ENCODE assay signal across 1 cellular context in the genomic region with DNA sequence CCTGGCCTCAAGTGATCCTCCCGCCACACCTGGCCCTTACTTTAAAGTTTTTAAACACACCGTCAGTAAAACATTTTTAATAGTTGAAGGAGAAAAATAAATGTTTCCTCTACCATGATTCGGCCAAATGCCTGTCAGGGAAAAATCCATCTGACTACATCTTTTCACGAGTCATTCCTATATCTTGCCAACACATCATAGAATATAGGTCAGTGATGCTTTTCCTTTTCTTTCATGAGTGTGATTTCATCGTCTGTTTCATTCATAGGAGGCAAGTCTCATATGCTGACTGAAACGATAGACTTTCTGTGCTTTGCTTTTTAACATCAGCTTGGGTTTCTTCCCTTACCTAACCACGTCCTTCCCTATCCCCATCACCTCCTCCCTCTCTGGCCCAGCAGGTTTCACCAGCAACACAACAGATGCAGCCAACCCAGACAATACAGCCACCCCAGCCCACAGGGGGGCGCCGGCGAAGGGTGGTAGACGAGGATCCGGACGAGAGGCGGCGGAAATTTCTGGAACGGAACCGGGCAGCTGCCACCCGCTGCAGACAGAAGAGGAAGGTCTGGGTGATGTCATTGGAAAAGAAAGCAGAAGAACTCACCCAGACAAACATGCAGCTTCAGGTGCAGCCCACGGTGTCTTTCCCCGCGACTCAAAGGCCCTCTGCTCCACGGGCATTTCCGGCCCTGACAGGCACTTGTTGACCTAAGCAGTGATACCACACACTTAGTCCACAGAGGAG.
TF ChIP-seq lines count a peak whose summit lies in the region.

No MANE protein-coding gene starts in this region.

TF ChIP-seq in K562, 482 proteins besides CTCF, POLR2A, EP300 and RAD21 (continued from another document and continues in another):
- TF ChIP-seq, protein P1, sequence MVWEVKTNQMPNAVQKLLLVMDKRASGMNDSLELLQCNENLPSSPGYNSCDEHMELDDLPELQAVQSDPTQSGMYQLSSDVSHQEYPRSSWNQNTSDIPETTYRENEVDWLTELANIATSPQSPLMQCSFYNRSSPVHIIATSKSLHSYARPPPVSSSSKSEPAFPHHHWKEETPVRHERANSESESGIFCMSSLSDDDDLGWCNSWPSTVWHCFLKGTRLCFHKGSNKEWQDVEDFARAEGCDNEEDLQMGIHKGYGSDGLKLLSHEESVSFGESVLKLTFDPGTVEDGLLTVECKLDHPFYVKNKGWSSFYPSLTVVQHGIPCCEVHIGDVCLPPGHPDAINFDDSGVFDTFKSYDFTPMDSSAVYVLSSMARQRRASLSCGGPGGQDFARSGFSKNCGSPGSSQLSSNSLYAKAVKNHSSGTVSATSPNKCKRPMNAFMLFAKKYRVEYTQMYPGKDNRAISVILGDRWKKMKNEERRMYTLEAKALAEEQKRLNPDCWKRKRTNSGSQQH (CRISPR knock-in tag; IDR thresholded peaks at IDR 0.05), result no peak
- no peak for TF ChIP-seq MTA1 (IDR thresholded peaks at IDR 0.05; ENCODE audit: borderline replicate concordance)
- TF ChIP-seq CTBP1 (IDR thresholded peaks at IDR 0.05; ENCODE audit: borderline replicate concordance), result 0 out of 2 replicates have a peak, but pooled peaks have one; percentile 18
- no peak for TF ChIP-seq SAFB (IDR thresholded peaks at IDR 0.05; ENCODE audit: borderline replicate concordance, low read depth, low read length)
- TF ChIP-seq, protein P2, sequence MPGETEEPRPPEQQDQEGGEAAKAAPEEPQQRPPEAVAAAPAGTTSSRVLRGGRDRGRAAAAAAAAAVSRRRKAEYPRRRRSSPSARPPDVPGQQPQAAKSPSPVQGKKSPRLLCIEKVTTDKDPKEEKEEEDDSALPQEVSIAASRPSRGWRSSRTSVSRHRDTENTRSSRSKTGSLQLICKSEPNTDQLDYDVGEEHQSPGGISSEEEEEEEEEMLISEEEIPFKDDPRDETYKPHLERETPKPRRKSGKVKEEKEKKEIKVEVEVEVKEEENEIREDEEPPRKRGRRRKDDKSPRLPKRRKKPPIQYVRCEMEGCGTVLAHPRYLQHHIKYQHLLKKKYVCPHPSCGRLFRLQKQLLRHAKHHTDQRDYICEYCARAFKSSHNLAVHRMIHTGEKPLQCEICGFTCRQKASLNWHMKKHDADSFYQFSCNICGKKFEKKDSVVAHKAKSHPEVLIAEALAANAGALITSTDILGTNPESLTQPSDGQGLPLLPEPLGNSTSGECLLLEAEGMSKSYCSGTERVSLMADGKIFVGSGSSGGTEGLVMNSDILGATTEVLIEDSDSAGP (CRISPR knock-in tag; IDR thresholded peaks at IDR 0.05), result no peak
- no peak for TF ChIP-seq HNRNPL (IDR thresholded peaks at IDR 0.05; ENCODE audit: low read depth, low read length)
- no peak for TF ChIP-seq ZNF584 (CRISPR knock-in tag; IDR thresholded peaks at IDR 0.05; ENCODE audit: low read depth)
- no peak for TF ChIP-seq TRIM28 (IDR thresholded peaks at IDR 0.05)
- TF ChIP-seq YBX1 (IDR thresholded peaks at IDR 0.05), result no peak
- TF ChIP-seq ZNF197 (CRISPR knock-in tag; IDR thresholded peaks at IDR 0.05; ENCODE audit: low read depth), result no peak
- peak; percentile 34 for TF ChIP-seq ATF7 (IDR thresholded peaks at IDR 0.05)
- no peak for TF ChIP-seq ZNF121 (CRISPR knock-in tag; conservative IDR thresholded peaks at IDR 0.05)
- no peak for TF ChIP-seq NUFIP1 (IDR thresholded peaks at IDR 0.05; ENCODE audit: partially characterized antibody)
- TF ChIP-seq IRF2 (CRISPR knock-in tag; IDR thresholded peaks at IDR 0.05), result no peak
- TF ChIP-seq TAF1 (IDR thresholded peaks at IDR 0.05; ENCODE audit: control insufficient read depth, extremely low read depth, insufficient read depth, low read length, severe bottlenecking), result no peak
- TF ChIP-seq EHMT2 (IDR thresholded peaks at IDR 0.05), result peak; percentile 30; the same call in 1 of the 2 replicates
- TF ChIP-seq, protein P3, sequence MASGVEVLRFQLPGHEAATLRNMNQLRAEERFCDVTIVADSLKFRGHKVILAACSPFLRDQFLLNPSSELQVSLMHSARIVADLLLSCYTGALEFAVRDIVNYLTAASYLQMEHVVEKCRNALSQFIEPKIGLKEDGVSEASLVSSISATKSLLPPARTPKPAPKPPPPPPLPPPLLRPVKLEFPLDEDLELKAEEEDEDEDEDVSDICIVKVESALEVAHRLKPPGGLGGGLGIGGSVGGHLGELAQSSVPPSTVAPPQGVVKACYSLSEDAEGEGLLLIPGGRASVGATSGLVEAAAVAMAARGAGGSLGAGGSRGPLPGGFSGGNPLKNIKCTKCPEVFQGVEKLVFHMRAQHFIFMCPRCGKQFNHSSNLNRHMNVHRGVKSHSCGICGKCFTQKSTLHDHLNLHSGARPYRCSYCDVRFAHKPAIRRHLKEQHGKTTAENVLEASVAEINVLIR (CRISPR knock-in tag; IDR thresholded peaks at IDR 0.05), result no peak
- no peak for TF ChIP-seq BCL6 (CRISPR knock-in tag; IDR thresholded peaks at IDR 0.05)
- TF ChIP-seq, protein P4, sequence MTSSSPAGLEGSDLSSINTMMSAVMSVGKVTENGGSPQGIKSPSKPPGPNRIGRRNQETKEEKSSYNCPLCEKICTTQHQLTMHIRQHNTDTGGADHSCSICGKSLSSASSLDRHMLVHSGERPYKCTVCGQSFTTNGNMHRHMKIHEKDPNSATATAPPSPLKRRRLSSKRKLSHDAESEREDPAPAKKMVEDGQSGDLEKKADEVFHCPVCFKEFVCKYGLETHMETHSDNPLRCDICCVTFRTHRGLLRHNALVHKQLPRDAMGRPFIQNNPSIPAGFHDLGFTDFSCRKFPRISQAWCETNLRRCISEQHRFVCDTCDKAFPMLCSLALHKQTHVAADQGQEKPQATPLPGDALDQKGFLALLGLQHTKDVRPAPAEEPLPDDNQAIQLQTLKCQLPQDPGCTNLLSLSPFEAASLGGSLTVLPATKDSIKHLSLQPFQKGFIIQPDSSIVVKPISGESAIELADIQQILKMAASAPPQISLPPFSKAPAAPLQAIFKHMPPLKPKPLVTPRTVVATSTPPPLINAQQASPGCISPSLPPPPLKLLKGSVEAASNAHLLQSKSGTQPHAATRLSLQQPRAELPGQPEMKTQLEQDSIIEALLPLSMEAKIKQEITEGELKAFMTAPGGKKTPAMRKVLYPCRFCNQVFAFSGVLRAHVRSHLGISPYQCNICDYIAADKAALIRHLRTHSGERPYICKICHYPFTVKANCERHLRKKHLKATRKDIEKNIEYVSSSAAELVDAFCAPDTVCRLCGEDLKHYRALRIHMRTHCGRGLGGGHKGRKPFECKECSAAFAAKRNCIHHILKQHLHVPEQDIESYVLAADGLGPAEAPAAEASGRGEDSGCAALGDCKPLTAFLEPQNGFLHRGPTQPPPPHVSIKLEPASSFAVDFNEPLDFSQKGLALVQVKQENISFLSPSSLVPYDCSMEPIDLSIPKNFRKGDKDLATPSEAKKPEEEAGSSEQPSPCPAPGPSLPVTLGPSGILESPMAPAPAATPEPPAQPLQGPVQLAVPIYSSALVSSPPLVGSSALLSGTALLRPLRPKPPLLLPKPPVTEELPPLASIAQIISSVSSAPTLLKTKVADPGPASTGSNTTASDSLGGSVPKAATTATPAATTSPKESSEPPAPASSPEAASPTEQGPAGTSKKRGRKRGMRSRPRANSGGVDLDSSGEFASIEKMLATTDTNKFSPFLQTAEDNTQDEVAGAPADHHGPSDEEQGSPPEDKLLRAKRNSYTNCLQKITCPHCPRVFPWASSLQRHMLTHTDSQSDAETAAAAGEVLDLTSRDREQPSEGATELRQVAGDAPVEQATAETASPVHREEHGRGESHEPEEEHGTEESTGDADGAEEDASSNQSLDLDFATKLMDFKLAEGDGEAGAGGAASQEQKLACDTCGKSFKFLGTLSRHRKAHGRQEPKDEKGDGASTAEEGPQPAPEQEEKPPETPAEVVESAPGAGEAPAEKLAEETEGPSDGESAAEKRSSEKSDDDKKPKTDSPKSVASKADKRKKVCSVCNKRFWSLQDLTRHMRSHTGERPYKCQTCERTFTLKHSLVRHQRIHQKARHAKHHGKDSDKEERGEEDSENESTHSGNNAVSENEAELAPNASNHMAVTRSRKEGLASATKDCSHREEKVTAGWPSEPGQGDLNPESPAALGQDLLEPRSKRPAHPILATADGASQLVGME (CRISPR knock-in tag; IDR thresholded peaks at IDR 0.05), result no peak
- no peak for TF ChIP-seq ZNF551 (CRISPR knock-in tag; IDR thresholded peaks at IDR 0.05)
- no peak for TF ChIP-seq NEUROD1 (IDR thresholded peaks at IDR 0.05; ENCODE audit: borderline replicate concordance, low read depth, low read length, partially characterized antibody)
- no peak for TF ChIP-seq ZNF717 (CRISPR knock-in tag; IDR thresholded peaks at IDR 0.05)
- TF ChIP-seq, protein P5, sequence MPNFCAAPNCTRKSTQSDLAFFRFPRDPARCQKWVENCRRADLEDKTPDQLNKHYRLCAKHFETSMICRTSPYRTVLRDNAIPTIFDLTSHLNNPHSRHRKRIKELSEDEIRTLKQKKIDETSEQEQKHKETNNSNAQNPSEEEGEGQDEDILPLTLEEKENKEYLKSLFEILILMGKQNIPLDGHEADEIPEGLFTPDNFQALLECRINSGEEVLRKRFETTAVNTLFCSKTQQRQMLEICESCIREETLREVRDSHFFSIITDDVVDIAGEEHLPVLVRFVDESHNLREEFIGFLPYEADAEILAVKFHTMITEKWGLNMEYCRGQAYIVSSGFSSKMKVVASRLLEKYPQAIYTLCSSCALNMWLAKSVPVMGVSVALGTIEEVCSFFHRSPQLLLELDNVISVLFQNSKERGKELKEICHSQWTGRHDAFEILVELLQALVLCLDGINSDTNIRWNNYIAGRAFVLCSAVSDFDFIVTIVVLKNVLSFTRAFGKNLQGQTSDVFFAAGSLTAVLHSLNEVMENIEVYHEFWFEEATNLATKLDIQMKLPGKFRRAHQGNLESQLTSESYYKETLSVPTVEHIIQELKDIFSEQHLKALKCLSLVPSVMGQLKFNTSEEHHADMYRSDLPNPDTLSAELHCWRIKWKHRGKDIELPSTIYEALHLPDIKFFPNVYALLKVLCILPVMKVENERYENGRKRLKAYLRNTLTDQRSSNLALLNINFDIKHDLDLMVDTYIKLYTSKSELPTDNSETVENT (CRISPR knock-in tag; IDR thresholded peaks at IDR 0.05), result no peak
- TF ChIP-seq POU5F1 (IDR thresholded peaks at IDR 0.05; ENCODE audit: borderline replicate concordance, low read depth, low read length, partially characterized antibody), result no peak
- TF ChIP-seq ELF2 (CRISPR knock-in tag; IDR thresholded peaks at IDR 0.05), result no peak
- TF ChIP-seq, protein P6, sequence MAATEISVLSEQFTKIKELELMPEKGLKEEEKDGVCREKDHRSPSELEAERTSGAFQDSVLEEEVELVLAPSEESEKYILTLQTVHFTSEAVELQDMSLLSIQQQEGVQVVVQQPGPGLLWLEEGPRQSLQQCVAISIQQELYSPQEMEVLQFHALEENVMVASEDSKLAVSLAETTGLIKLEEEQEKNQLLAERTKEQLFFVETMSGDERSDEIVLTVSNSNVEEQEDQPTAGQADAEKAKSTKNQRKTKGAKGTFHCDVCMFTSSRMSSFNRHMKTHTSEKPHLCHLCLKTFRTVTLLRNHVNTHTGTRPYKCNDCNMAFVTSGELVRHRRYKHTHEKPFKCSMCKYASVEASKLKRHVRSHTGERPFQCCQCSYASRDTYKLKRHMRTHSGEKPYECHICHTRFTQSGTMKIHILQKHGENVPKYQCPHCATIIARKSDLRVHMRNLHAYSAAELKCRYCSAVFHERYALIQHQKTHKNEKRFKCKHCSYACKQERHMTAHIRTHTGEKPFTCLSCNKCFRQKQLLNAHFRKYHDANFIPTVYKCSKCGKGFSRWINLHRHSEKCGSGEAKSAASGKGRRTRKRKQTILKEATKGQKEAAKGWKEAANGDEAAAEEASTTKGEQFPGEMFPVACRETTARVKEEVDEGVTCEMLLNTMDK (IDR thresholded peaks at IDR 0.05; ENCODE audit: borderline replicate concordance, insufficient read depth, low read depth, low read length, poor library complexity, severe bottlenecking), result peak; percentile 82
- TF ChIP-seq, protein P7, sequence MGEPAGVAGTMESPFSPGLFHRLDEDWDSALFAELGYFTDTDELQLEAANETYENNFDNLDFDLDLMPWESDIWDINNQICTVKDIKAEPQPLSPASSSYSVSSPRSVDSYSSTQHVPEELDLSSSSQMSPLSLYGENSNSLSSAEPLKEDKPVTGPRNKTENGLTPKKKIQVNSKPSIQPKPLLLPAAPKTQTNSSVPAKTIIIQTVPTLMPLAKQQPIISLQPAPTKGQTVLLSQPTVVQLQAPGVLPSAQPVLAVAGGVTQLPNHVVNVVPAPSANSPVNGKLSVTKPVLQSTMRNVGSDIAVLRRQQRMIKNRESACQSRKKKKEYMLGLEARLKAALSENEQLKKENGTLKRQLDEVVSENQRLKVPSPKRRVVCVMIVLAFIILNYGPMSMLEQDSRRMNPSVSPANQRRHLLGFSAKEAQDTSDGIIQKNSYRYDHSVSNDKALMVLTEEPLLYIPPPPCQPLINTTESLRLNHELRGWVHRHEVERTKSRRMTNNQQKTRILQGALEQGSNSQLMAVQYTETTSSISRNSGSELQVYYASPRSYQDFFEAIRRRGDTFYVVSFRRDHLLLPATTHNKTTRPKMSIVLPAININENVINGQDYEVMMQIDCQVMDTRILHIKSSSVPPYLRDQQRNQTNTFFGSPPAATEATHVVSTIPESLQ (CRISPR knock-in tag; IDR thresholded peaks at IDR 0.05), result no peak
- TF ChIP-seq SP1 (CRISPR knock-in tag; IDR thresholded peaks at IDR 0.05), result no peak
- TF ChIP-seq NFE2 (IDR thresholded peaks at IDR 0.05; ENCODE audit: low read depth), result no peak
- TF ChIP-seq, protein P8, sequence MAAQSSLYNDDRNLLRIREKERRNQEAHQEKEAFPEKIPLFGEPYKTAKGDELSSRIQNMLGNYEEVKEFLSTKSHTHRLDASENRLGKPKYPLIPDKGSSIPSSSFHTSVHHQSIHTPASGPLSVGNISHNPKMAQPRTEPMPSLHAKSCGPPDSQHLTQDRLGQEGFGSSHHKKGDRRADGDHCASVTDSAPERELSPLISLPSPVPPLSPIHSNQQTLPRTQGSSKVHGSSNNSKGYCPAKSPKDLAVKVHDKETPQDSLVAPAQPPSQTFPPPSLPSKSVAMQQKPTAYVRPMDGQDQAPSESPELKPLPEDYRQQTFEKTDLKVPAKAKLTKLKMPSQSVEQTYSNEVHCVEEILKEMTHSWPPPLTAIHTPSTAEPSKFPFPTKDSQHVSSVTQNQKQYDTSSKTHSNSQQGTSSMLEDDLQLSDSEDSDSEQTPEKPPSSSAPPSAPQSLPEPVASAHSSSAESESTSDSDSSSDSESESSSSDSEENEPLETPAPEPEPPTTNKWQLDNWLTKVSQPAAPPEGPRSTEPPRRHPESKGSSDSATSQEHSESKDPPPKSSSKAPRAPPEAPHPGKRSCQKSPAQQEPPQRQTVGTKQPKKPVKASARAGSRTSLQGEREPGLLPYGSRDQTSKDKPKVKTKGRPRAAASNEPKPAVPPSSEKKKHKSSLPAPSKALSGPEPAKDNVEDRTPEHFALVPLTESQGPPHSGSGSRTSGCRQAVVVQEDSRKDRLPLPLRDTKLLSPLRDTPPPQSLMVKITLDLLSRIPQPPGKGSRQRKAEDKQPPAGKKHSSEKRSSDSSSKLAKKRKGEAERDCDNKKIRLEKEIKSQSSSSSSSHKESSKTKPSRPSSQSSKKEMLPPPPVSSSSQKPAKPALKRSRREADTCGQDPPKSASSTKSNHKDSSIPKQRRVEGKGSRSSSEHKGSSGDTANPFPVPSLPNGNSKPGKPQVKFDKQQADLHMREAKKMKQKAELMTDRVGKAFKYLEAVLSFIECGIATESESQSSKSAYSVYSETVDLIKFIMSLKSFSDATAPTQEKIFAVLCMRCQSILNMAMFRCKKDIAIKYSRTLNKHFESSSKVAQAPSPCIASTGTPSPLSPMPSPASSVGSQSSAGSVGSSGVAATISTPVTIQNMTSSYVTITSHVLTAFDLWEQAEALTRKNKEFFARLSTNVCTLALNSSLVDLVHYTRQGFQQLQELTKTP (IDR thresholded peaks at IDR 0.05; ENCODE audit: low read depth in 1 of 2, partially characterized antibody in 2 of 2), result no peak
- no peak for TF ChIP-seq RBM22 (IDR thresholded peaks at IDR 0.05; ENCODE audit: low read depth, low read length, poor library complexity, severe bottlenecking)
- TF ChIP-seq NCOA4 (IDR thresholded peaks at IDR 0.05; ENCODE audit: partially characterized antibody), result no peak
